ENCODE assay signal across 32 cellular contexts in the genomic region with DNA sequence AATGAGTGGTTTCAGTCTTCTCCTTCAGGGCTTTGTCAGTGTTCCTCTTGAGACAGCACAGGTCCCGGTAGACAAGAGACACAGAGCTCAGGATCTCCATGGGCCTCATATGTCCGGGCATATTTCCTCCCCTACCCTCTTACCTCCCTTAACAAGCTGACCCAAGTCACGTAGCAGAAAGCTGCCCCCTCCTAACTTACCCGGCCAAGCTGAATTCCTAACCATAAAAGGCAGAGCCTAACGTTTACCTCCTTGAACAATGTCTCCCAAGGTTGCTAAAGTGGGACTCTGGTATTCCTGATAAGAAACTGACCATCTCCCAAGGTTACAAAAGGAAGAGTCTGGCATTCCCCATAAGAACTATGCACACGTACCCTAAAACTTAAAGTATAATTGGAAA.
"Had no signal": no experiment of that assay in that cellular context is flagged by ENCODE, and none has a peak within 500 bp of the region (broad histone marks: within the 10 kb centered on the region; RNA-seq: fewer than 3 reads in every experiment).

No MANE protein-coding gene starts in this region.

- ATAC-seq: activated naive CD8-positive, alpha-beta T cell treated with anti-CD3 and anti-CD28 coated beads, Interleukin-2, amount 50 U/mL, for 24 hours; gastrocnemius medialis; left lung; lower lobe of right lung; natural killer cell; stimulated activated memory B cell treated with anti-CD40 and anti-IgM and Interleukin-4, amounts not matched to agents 10 μg/mL and 1 μg/mL and 100 μg/mL, for 72 hours; stimulated activated naive CD8-positive, alpha-beta T cell treated with anti-CD3 and anti-CD28 coated beads, Interleukin-15, amount 100 ng/mL, for 72 hours had no signal

- H3K27ac ChIP-seq: colonic mucosa, dorsolateral prefrontal cortex, gastrocnemius medialis, hepatocyte, left lung, lower lobe of right lung, neutrophil, prostate gland, tibial nerve, VCaP had no signal

- H3K4me1 ChIP-seq: colonic mucosa, gastrocnemius medialis, left lung, lower lobe of right lung, prostate gland, tibial nerve had no signal

- H3K27me3 ChIP-seq: colonic mucosa, dorsolateral prefrontal cortex, gastrocnemius medialis, left lung, neutrophil, tibial nerve had no signal

- H3K4me1 Mint-ChIP-seq: activated CD4-positive, alpha-beta T cell treated with anti-CD3 and anti-CD28 coated beads, Interleukin-2, amount 10 ng/mL, durations not matched to agents 24 days and 14 days; activated naive CD4-positive, alpha-beta T cell treated with anti-CD3 and anti-CD28 coated beads, Interleukin-2, amount 10 ng/mL, durations not matched to agents 7 days and 5 days; activated naive CD8-positive, alpha-beta T cell treated with anti-CD3 and anti-CD28 coated beads, Interleukin-2, amount 50 U/mL, for 24 hours; natural killer cell; stimulated activated naive CD8-positive, alpha-beta T cell treated with anti-CD3 and anti-CD28 coated beads, Interleukin-15, amount 100 ng/mL, for 72 hours had no signal

- H3K27ac Mint-ChIP-seq: activated CD4-positive, alpha-beta memory T cell treated with anti-CD3 and anti-CD28 coated beads for 36 hours; activated CD4-positive, alpha-beta T cell treated with anti-CD3 and anti-CD28 coated beads, Interleukin-2, amount 10 ng/mL, durations not matched to agents 24 days and 14 days; activated naive CD4-positive, alpha-beta T cell treated with anti-CD3 and anti-CD28 coated beads, Interleukin-2, amount 10 ng/mL, durations not matched to agents 7 days and 5 days; activated naive CD8-positive, alpha-beta T cell treated with anti-CD3 and anti-CD28 coated beads, Interleukin-2, amount 50 U/mL, for 24 hours; natural killer cell; stimulated activated memory B cell treated with anti-CD40 and anti-IgM and Interleukin-4, amounts not matched to agents 10 μg/mL and 1 μg/mL and 100 μg/mL, for 72 hours; stimulated activated naive CD8-positive, alpha-beta T cell treated with anti-CD3 and anti-CD28 coated beads, Interleukin-15, amount 100 ng/mL, for 72 hours; T-helper 1 cell treated with Interleukin-12 subunit alpha and Interleukin-12 subunit beta and Interleukin-4 antibody, amounts not matched to agents 30 μg/mL and 1 μg/mL, for 36 hours had no signal

- DNase-seq: activated CD4-positive, alpha-beta memory T cell treated with anti-CD3 and anti-CD28 coated beads for 36 hours; activated CD4-positive, alpha-beta T cell treated with anti-CD3 and anti-CD28 coated beads, Interleukin-2, amount 10 ng/mL, durations not matched to agents 24 days and 14 days; activated CD4-positive, CD25-positive, alpha-beta regulatory T cell treated with anti-CD3 and anti-CD28 coated beads, Interleukin-2, amount 50 U/mL, for 72 hours; activated CD8-positive, alpha-beta memory T cell treated with anti-CD3 and anti-CD28 coated beads, Interleukin-2, amount 50 U/mL, for 4 hours; activated gamma-delta T cell; activated naive CD4-positive, alpha-beta T cell treated with anti-CD3 and anti-CD28 coated beads, Interleukin-2, amount 10 ng/mL, durations not matched to agents 7 days and 5 days; activated naive CD8-positive, alpha-beta T cell treated with anti-CD3 and anti-CD28 coated beads, Interleukin-2, amount 50 U/mL, for 24 hours; activated T-cell treated with anti-CD3 and anti-CD28 coated beads, Interleukin-2, amount 50 U/mL, for 1 hour; amygdala; colonic mucosa; dorsolateral prefrontal cortex; effector memory CD4-positive, alpha-beta T cell; erythroblast; gastrocnemius medialis; glutamatergic neuron; left lung; lower lobe of right lung; mesenchymal stem cell; natural killer cell; stimulated activated CD4-positive, alpha-beta T cell treated with anti-CD3 and anti-CD28 coated beads, Interleukin-1b, Interleukin-23, amount 100 ng/mL, for 48 hours; stimulated activated CD4-positive, alpha-beta T cell treated with anti-CD3 and anti-CD28 coated beads, Interleukin-4, amount 100 ng/mL, for 4 hours; stimulated activated CD8-positive, alpha-beta memory T cell treated with anti-CD3 and anti-CD28 coated beads, Interleukin-4, amount 100 ng/mL, for 48 hours; stimulated activated naive CD8-positive, alpha-beta T cell treated with anti-CD3 and anti-CD28 coated beads, Interleukin-15, amount 100 ng/mL, for 72 hours; T-helper 9 cell had no signal

- H3K4me3 ChIP-seq: colonic mucosa, dorsolateral prefrontal cortex, gastrocnemius medialis, hepatocyte, left lung, lower lobe of right lung, prostate gland, smooth muscle cell, tibial nerve had no signal

- H3K4me3 Mint-ChIP-seq: activated CD4-positive, alpha-beta memory T cell treated with anti-CD3 and anti-CD28 coated beads for 36 hours; activated CD4-positive, alpha-beta T cell treated with anti-CD3 and anti-CD28 coated beads, Interleukin-2, amount 10 ng/mL, durations not matched to agents 24 days and 14 days; activated naive CD4-positive, alpha-beta T cell treated with anti-CD3 and anti-CD28 coated beads, Interleukin-2, amount 10 ng/mL, durations not matched to agents 7 days and 5 days; activated naive CD8-positive, alpha-beta T cell treated with anti-CD3 and anti-CD28 coated beads, Interleukin-2, amount 50 U/mL, for 24 hours; natural killer cell; stimulated activated memory B cell treated with anti-CD40 and anti-IgM and Interleukin-4, amounts not matched to agents 10 μg/mL and 1 μg/mL and 100 μg/mL, for 72 hours; stimulated activated naive CD8-positive, alpha-beta T cell treated with anti-CD3 and anti-CD28 coated beads, Interleukin-15, amount 100 ng/mL, for 72 hours; T-helper 1 cell treated with Interleukin-12 subunit alpha and Interleukin-12 subunit beta and Interleukin-4 antibody, amounts not matched to agents 30 μg/mL and 1 μg/mL, for 36 hours had no signal

- H3K36me3 Mint-ChIP-seq: activated CD4-positive, alpha-beta memory T cell treated with anti-CD3 and anti-CD28 coated beads for 36 hours; activated naive CD4-positive, alpha-beta T cell treated with anti-CD3 and anti-CD28 coated beads, Interleukin-2, amount 10 ng/mL, durations not matched to agents 7 days and 5 days; natural killer cell; stimulated activated memory B cell treated with anti-CD40 and anti-IgM and Interleukin-4, amounts not matched to agents 10 μg/mL and 1 μg/mL and 100 μg/mL, for 72 hours had no signal

- H3K9me3 Mint-ChIP-seq: activated CD4-positive, alpha-beta memory T cell treated with anti-CD3 and anti-CD28 coated beads for 36 hours; activated CD4-positive, alpha-beta T cell treated with anti-CD3 and anti-CD28 coated beads, Interleukin-2, amount 10 ng/mL, durations not matched to agents 24 days and 14 days; activated naive CD4-positive, alpha-beta T cell treated with anti-CD3 and anti-CD28 coated beads, Interleukin-2, amount 10 ng/mL, durations not matched to agents 7 days and 5 days; activated naive CD8-positive, alpha-beta T cell treated with anti-CD3 and anti-CD28 coated beads, Interleukin-2, amount 50 U/mL, for 24 hours; stimulated activated memory B cell treated with anti-CD40 and anti-IgM and Interleukin-4, amounts not matched to agents 10 μg/mL and 1 μg/mL and 100 μg/mL, for 72 hours; stimulated activated naive CD8-positive, alpha-beta T cell treated with anti-CD3 and anti-CD28 coated beads, Interleukin-15, amount 100 ng/mL, for 72 hours; T-helper 1 cell treated with Interleukin-12 subunit alpha and Interleukin-12 subunit beta and Interleukin-4 antibody, amounts not matched to agents 30 μg/mL and 1 μg/mL, for 36 hours had no signal

- H3K36me3 ChIP-seq: colonic mucosa, gastrocnemius medialis, left lung, lower lobe of right lung, neutrophil, prostate gland, tibial nerve had no signal

- H3K27me3 Mint-ChIP-seq: activated CD4-positive, alpha-beta T cell treated with anti-CD3 and anti-CD28 coated beads, Interleukin-2, amount 10 ng/mL, durations not matched to agents 24 days and 14 days; stimulated activated memory B cell treated with anti-CD40 and anti-IgM and Interleukin-4, amounts not matched to agents 10 μg/mL and 1 μg/mL and 100 μg/mL, for 72 hours; stimulated activated naive CD8-positive, alpha-beta T cell treated with anti-CD3 and anti-CD28 coated beads, Interleukin-15, amount 100 ng/mL, for 72 hours had no signal
